In genomic region chrX:47574096-47574553, GRCh38 we compare ENCODE assay signal across 13 cellular contexts. TPM values are rescaled to one million over a fixed set of nuclear protein-coding genes. Genes with fewer than 3 reads are reported as not detected.
DNase-seq lines count a peak whose midpoint lies in the region; ATAC-seq, FAIRE-seq and TF ChIP-seq lines count a peak whose summit lies in the region.
"Had no signal": no experiment of that assay in that cellular context is flagged by ENCODE, and none has a peak within 500 bp of the region (broad histone marks: within the 10 kb centered on the region; RNA-seq: fewer than 3 reads in every experiment).

No MANE protein-coding gene starts in this region.

- peak; percentile 12 to 45 (median 25) for ATAC-seq in psoas muscle

- H3K36me3 ChIP-seq in bronchial epithelial cell (ENCODE audit: control insufficient read depth, insufficient read depth, low read length) = peaks cover 7% of the 10 kb centered on the region
- peaks cover 8% of the 10 kb centered on the region for H3K36me3 ChIP-seq in iPS-18a (ENCODE audit: control insufficient read depth, low read depth, low read length)
- peaks cover 0 to 20% of the 10 kb centered on the region in 2 donors for H3K36me3 ChIP-seq in psoas muscle (ENCODE audit: insufficient read depth in 1 of 2, low read depth in 1 of 2)

- peak overlapping the region; percentile 30 for H3K27ac ChIP-seq in iPS-18a (ENCODE audit: low read length)
- H3K27ac ChIP-seq in psoas muscle = peak overlapping the region; percentile 21
- H3K27ac ChIP-seq: VCaP had no signal

- peak; percentile 12 for DNase-seq in GM10248 (ENCODE audit: extremely low spot score)
- DNase-seq in bronchial epithelial cell (ENCODE audit: low read depth) = no peak
- no peak for DNase-seq in psoas muscle
- DNase-seq in osteocyte (ENCODE audit: extremely low spot score, unreplicated experiment) = no peak
- DNase-seq in ureter (ENCODE audit: low spot score) = no peak
- DNase-seq in hypothalamus (lab: John Stamatoyannopoulos, UW) = no peak
- DNase-seq in DMS 273 treated with DMSO at 0.1 percent for 48 hours (lab: John Stamatoyannopoulos, UW) = no peak
- DNase-seq: activated gamma-delta T cell treated with Interleukin-2 at 50 U/mL for 16 hours, GF-D8, NCI-H1930 had no signal

- H3K27me3 ChIP-seq in bronchial epithelial cell (ENCODE audit: control insufficient read depth, insufficient read depth, low read length) (no peaks in the 10 kb centered on the region), iPS-18a (ENCODE audit: control insufficient read depth, insufficient read depth, low read length) (no peaks in the 10 kb centered on the region), psoas muscle (ENCODE audit: insufficient read depth in 3 of 3, low read length in 2 of 3) (peaks cover 0 to 20% (median 1%) of the 10 kb centered on the region in 3 donors)

- no peak overlapping the region for H3K27ac Mint-ChIP-seq in osteocyte (ENCODE audit: unreplicated experiment)

- CTCF ChIA-PET in GM10248 (lab: Yijun Ruan, JAX) = no interaction called here

- H3K4me1 ChIP-seq in iPS-18a (ENCODE audit: control insufficient read depth, low read depth, low read length) (peaks cover 3% of the 10 kb centered on the region), psoas muscle (no peaks in the 10 kb centered on the region)

- WGBS in psoas muscle, 3 donors = 0 to 28% (median 4%) methylated on average over 2 to 36 of the region's 40 CpGs

- H3K9me3 Mint-ChIP-seq in osteocyte (ENCODE audit: unreplicated experiment) = no peaks in the 10 kb centered on the region

- no peak for TF ChIP-seq CTCF in GM10248 (IDR thresholded peaks at IDR 0.05; ENCODE audit: control extremely low read depth, extremely low read depth, low read depth, missing control alignments)
- TF ChIP-seq CTCF in bronchial epithelial cell (IDR thresholded peaks at IDR 0.05; ENCODE audit: insufficient read depth, low read length, severe bottlenecking) = no peak
- TF ChIP-seq CTCF in psoas muscle (IDR thresholded peaks at IDR 0.05) = no peak
- TF ChIP-seq CTCF in osteocyte (IDR thresholded peaks at IDR 0.05) = no peak

- peaks cover 14% of the 10 kb centered on the region for H3K36me3 Mint-ChIP-seq in osteocyte (ENCODE audit: unreplicated experiment)

- no peak overlapping the region for H3K4me3 Mint-ChIP-seq in osteocyte (ENCODE audit: unreplicated experiment)

- H3K9me3 ChIP-seq in iPS-18a (ENCODE audit: control insufficient read depth, low read depth, low read length) (no peaks in the 10 kb centered on the region), psoas muscle (no peaks in the 10 kb centered on the region)

- peak overlapping the region; percentile 60 for H3K9ac ChIP-seq in iPS-18a (ENCODE audit: low read length)

- intact Hi-C loops in psoas muscle (cut with DNase I) = no loop called here

- peaks cover 28% of the 10 kb centered on the region for H3K4me1 Mint-ChIP-seq in osteocyte (ENCODE audit: unreplicated experiment)

- FAIRE-seq in bronchial epithelial cell (lab: Jason Lieb, UNC) = no peak
- FAIRE-seq: RCC 7860 had no signal

- H3K27me3 Mint-ChIP-seq in osteocyte (ENCODE audit: unreplicated experiment) = no peaks in the 10 kb centered on the region

- POLR2A ChIA-PET in GM10248 (lab: Yijun Ruan, JAX) = no interaction called here

- H3K4me3 ChIP-seq in bronchial epithelial cell (ENCODE audit: low read depth, low read length) (peak overlapping the region; percentile 32), iPS-18a (ENCODE audit: low read length) (peak overlapping the region; percentile 51), psoas muscle (peak overlapping the region; percentile 36)

RNA-seq across cellular contexts. Expression of gene TIMP1, which starts 8.1 kb away (rescaled TPM):
- 32.0 and 57.1 TPM in 2 replicates for total RNA-seq in bronchial epithelial cell
- total RNA-seq in psoas muscle = 100 to 1,000 TPM in 1 of 4 donors, 10 to 100 TPM in 3; 33.2 to 157 (median 57.2) TPM
- polyA plus RNA-seq in psoas muscle = 100 to 1,000 TPM in 1 of 3 donors, 10 to 100 TPM in 2; 15.7 to 190 (median 33.7) TPM
- 403 and 405 TPM in 2 replicates for total RNA-seq in osteocyte
- 279 TPM for total RNA-seq in ureter

RNA-seq across cellular contexts. Expression of gene ARAF, which starts 13.1 kb away (rescaled TPM):
- 9.2 and 10.6 TPM in 2 replicates for total RNA-seq in bronchial epithelial cell
- total RNA-seq in psoas muscle = 100 to 1,000 TPM; 101 to 118 (median 108) TPM
- 10 to 100 TPM; 54.3 to 63.9 (median 61.6) TPM for polyA plus RNA-seq in psoas muscle
- total RNA-seq in osteocyte = 66.8 and 73.9 TPM in 2 replicates
- total RNA-seq in ureter = 68.5 TPM

RNA-seq across cellular contexts. Expression of gene SYN1, which starts 45.5 kb away (rescaled TPM):
- total RNA-seq in bronchial epithelial cell = 0.26 TPM in 1 of 2 replicates, not detected in the other
- total RNA-seq in psoas muscle = 1 to 10 TPM in 3 of 4 donors, under 1 TPM in 1; 0.84 to 7.0 (median 2.6) TPM
- polyA plus RNA-seq in psoas muscle = 1 to 10 TPM in 2 of 3 donors, under 1 TPM in 1; 0.80 to 2.4 (median 2.3) TPM
- 0.71 and 1.9 TPM in 2 replicates for total RNA-seq in osteocyte
- 1.4 TPM for total RNA-seq in ureter

RNA-seq across cellular contexts. Expression of gene CFP, which starts 55.6 kb away (rescaled TPM):
- total RNA-seq in bronchial epithelial cell = under 0.01 and 0.26 TPM in 2 replicates
- total RNA-seq in psoas muscle = 1 to 10 TPM in 3 of 4 donors, under 1 TPM in 1; 0.51 to 1.8 (median 1.6) TPM
- 1 to 10 TPM in 1 of 3 donors, under 1 TPM in 2; 0.86 to 1.6 (median 0.90) TPM for polyA plus RNA-seq in psoas muscle
- total RNA-seq in osteocyte = 0.57 and 0.97 TPM in 2 replicates
- 4.3 TPM for total RNA-seq in ureter
